8 cellular contexts compared by ENCODE assay signal in genomic region chr18:45386256-45386655, GRCh38.
DNase-seq lines count a peak whose midpoint lies in the region; ATAC-seq and TF ChIP-seq lines count a peak whose summit lies in the region.

No MANE protein-coding gene starts in this region.

- H3K4me1 Mint-ChIP-seq in activated naive CD4-positive, alpha-beta T cell treated with anti-CD3 and anti-CD28 coated beads for 36 hours (ENCODE audit: low read depth): no peaks in the 10 kb centered on the region
- H3K4me1 Mint-ChIP-seq in CD4-positive, alpha-beta T cell (ENCODE audit: low read depth): no peaks in the 10 kb centered on the region

- POLR2A ChIA-PET in CD4-positive, alpha-beta T cell (lab: Charles Lee): no interaction called here

- no peak overlapping the region for H3K4me3 Mint-ChIP-seq in activated naive CD4-positive, alpha-beta T cell treated with anti-CD3 and anti-CD28 coated beads for 36 hours
- H3K4me3 Mint-ChIP-seq in CD4-positive, alpha-beta T cell: no peak overlapping the region

- CTCF ChIA-PET in activated naive CD4-positive, alpha-beta T cell treated with anti-CD3 and anti-CD28 coated beads for 36 hours (lab: Charles Lee): interaction anchor here (0.6 to 2.3 kb wide), 6 partner anchors 17 to 1765 kb away, joined by 3 to 7 read pairs (median 4); no protein-coding TSS in a partner anchor
- CTCF ChIA-PET in CD4-positive, alpha-beta T cell (lab: Charles Lee): no interaction called here

- no peak overlapping the region for H3K27ac ChIP-seq in esophagus squamous epithelium
- no peak overlapping the region for H3K27ac ChIP-seq in CD4-positive, alpha-beta T cell (ENCODE audit: low read depth, low read length)

- no peak for TF ChIP-seq POLR2A in esophagus squamous epithelium (IDR thresholded peaks at IDR 0.05)

- H3K36me3 Mint-ChIP-seq in activated naive CD4-positive, alpha-beta T cell treated with anti-CD3 and anti-CD28 coated beads for 36 hours (ENCODE audit: low read depth): no peaks in the 10 kb centered on the region
- H3K36me3 Mint-ChIP-seq in activated naive CD4-positive, alpha-beta T cell treated with anti-CD3 and anti-CD28 coated beads, Interleukin-2, amount 50 U/mL, for 72 hours: no peaks in the 10 kb centered on the region
- H3K36me3 Mint-ChIP-seq in CD4-positive, alpha-beta T cell (ENCODE audit: low read depth): no peaks in the 10 kb centered on the region

- peak; percentile 27 for DNase-seq in activated naive CD4-positive, alpha-beta T cell treated with anti-CD3 and anti-CD28 coated beads for 36 hours
- no peak for DNase-seq in activated naive CD4-positive, alpha-beta T cell treated with anti-CD3 and anti-CD28 coated beads, Interleukin-2, amount 50 U/mL, for 72 hours (ENCODE audit: low spot score in 2 of 2)
- DNase-seq in NCI-H82 (lab: John Stamatoyannopoulos, UW) (peak; percentile 66), esophagus squamous epithelium (lab: John Stamatoyannopoulos, UW) (no peak), pons (ENCODE audit: low spot score) (peak; percentile 9), cortex of kidney (lab: John Stamatoyannopoulos, UW) (no peak)
- no peak for DNase-seq in CD4-positive, alpha-beta T cell

- no peak overlapping the region for H3K4me3 ChIP-seq in esophagus squamous epithelium

- H3K4me1 ChIP-seq in esophagus squamous epithelium: peaks cover 0 to 6% (median 0%) of the 10 kb centered on the region in 3 donors

- no peak overlapping the region for H3K27ac Mint-ChIP-seq in activated naive CD4-positive, alpha-beta T cell treated with anti-CD3 and anti-CD28 coated beads for 36 hours
- no peak overlapping the region for H3K27ac Mint-ChIP-seq in activated naive CD4-positive, alpha-beta T cell treated with anti-CD3 and anti-CD28 coated beads, Interleukin-2, amount 50 U/mL, for 72 hours
- H3K27ac Mint-ChIP-seq in CD4-positive, alpha-beta T cell: no peak overlapping the region

- H3K36me3 ChIP-seq in esophagus squamous epithelium: no peaks in the 10 kb centered on the region

- WGBS in esophagus squamous epithelium, 2 donors: 48 to 77% methylated on average over 3 to 4 of the region's 5 CpGs

- peaks cover 0 to 3% (median 0%) of the 10 kb centered on the region in 4 donors for H3K27me3 ChIP-seq in esophagus squamous epithelium
- peaks cover 20% of the 10 kb centered on the region for H3K27me3 ChIP-seq in CD4-positive, alpha-beta T cell (ENCODE audit: control insufficient read depth, insufficient read depth, low read length)

- H3K9me3 Mint-ChIP-seq in activated naive CD4-positive, alpha-beta T cell treated with anti-CD3 and anti-CD28 coated beads for 36 hours: no peaks in the 10 kb centered on the region
- no peaks in the 10 kb centered on the region for H3K9me3 Mint-ChIP-seq in activated naive CD4-positive, alpha-beta T cell treated with anti-CD3 and anti-CD28 coated beads, Interleukin-2, amount 50 U/mL, for 72 hours
- no peaks in the 10 kb centered on the region for H3K9me3 Mint-ChIP-seq in CD4-positive, alpha-beta T cell

- H3K9me3 ChIP-seq in esophagus squamous epithelium: no peaks in the 10 kb centered on the region
- no peaks in the 10 kb centered on the region for H3K9me3 ChIP-seq in CD4-positive, alpha-beta T cell (ENCODE audit: control insufficient read depth, low read length)

- peaks cover 20% of the 10 kb centered on the region for H3K27me3 Mint-ChIP-seq in activated naive CD4-positive, alpha-beta T cell treated with anti-CD3 and anti-CD28 coated beads for 36 hours (ENCODE audit: low read depth)
- peaks cover 34% of the 10 kb centered on the region for H3K27me3 Mint-ChIP-seq in CD4-positive, alpha-beta T cell

- ATAC-seq in activated naive CD4-positive, alpha-beta T cell treated with anti-CD3 and anti-CD28 coated beads, Interleukin-2, amount 50 U/mL, for 72 hours: no peak
- no peak for ATAC-seq in CD4-positive, alpha-beta T cell (ENCODE audit: poor library complexity)
- no peak for ATAC-seq in HG03378 (IDR thresholded peaks at IDR 0.05; ENCODE audit: unreplicated experiment)

- TF ChIP-seq CTCF in esophagus squamous epithelium (IDR thresholded peaks at IDR 0.05): peak in 5 of 6 experiments; percentile 9 to 50 (median 14)
- no peak for TF ChIP-seq CTCF in CD4-positive, alpha-beta T cell (IDR thresholded peaks at IDR 0.05)

- intact Hi-C loops in activated naive CD4-positive, alpha-beta T cell treated with anti-CD3 and anti-CD28 coated beads for 36 hours (cut with micrococcal nuclease): loop anchor here (5.0 kb wide), 1 partner anchor 704 kb away; the partner anchor contains the start of gene SETBP1
- intact Hi-C loops in esophagus squamous epithelium (cut with DNase I): no loop called here
- intact Hi-C loops in CD4-positive, alpha-beta T cell (cut with DNase I, micrococcal nuclease): no loop called here

Comparison
In these comparisons a context has a peak if more than half of its experiments do, and no peak if none do; other contexts are left out.
1. DNase-seq: peak in activated naive CD4-positive, alpha-beta T cell treated with anti-CD3 and anti-CD28 coated beads for 36 hours (single experiment), NCI-H82 (single experiment) and pons (single experiment); none in activated naive CD4-positive, alpha-beta T cell treated with anti-CD3 and anti-CD28 coated beads, Interleukin-2, amount 50 U/mL, for 72 hours (0 of 2), esophagus squamous epithelium (single experiment), CD4-positive, alpha-beta T cell (0 of 10) and cortex of kidney (single experiment).